Comparison of ENCODE assay signal across 8 cellular contexts in the genomic region with DNA sequence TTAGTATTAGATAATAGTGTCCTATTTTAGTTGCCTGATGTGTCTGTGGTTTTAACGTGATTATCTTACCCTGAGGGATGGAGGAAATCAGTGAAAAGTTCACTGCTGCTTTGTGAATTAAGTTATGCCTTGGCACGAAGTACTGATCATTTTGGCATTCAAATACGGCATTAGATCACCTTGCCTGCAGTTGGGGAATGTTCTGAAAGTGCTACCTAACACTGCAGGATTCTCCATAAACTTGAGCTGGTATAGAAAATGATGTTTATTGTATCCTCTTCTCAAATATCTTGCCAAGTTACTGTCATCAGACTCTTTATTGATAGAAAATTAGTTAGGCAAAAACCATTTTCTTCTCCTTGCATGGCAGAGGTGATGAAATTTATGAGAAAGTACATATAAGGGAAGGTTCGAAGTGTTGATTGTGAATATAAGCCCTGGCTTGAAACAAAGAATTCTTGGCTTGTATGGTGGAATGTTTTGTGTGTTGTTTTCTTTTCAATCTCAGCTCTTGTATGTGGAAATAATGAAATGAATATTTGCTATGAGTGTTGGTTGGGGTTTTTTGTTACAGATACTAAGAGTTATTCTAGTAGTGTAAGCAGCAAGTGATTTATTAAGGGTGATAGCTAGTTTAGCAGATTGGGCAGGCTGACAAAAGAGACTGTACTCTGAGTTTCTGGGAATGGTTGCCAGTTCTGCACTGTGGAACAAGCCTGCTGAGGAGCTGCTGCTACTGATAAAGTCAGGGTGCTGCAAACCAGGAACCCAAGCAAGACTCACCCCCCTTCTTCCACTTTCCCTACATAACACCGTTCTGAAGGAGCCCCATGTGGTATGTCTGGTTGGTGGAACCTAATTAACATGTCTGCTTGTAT. TPM values are rescaled to one million over a fixed set of nuclear protein-coding genes. Genes with fewer than 3 reads are reported as not detected.
DNase-seq lines count a peak whose midpoint lies in the region; ATAC-seq and TF ChIP-seq lines count a peak whose summit lies in the region.

No MANE protein-coding gene starts in this region.

- TF ChIP-seq CTCF in endothelial cell (IDR thresholded peaks at IDR 0.05; ENCODE audit: unreplicated experiment) (no peak), nephron (IDR thresholded peaks at IDR 0.05; ENCODE audit: unreplicated experiment in 3 of 3) (no peak)

- H3K9me3 ChIP-seq in CD4-positive, CD25-positive, alpha-beta regulatory T cell (ENCODE audit: control insufficient read depth in 2 of 2, low read length in 2 of 2) = no peaks in the 10 kb centered on the region

- no peak overlapping the region for H3K27ac ChIP-seq in CD4-positive, CD25-positive, alpha-beta regulatory T cell (ENCODE audit: insufficient read depth, low read length, poor library complexity, severe bottlenecking)

- peaks cover 0 to 10% (median 1%) of the 10 kb centered on the region in 7 donors for H3K9me3 Mint-ChIP-seq in CD4-positive, CD25-positive, alpha-beta regulatory T cell
- H3K9me3 Mint-ChIP-seq in endothelial cell (ENCODE audit: unreplicated experiment) (no peaks in the 10 kb centered on the region), nephron (no peaks in the 10 kb centered on the region)

- no peaks in the 10 kb centered on the region for H3K4me1 ChIP-seq in CD4-positive, CD25-positive, alpha-beta regulatory T cell (ENCODE audit: control insufficient read depth, insufficient read depth, low read length, poor library complexity, severe bottlenecking)

- H3K4me1 Mint-ChIP-seq in CD4-positive, CD25-positive, alpha-beta regulatory T cell = peaks cover 24 to 40% (median 34%) of the 10 kb centered on the region in 4 donors
- H3K4me1 Mint-ChIP-seq in endothelial cell (ENCODE audit: unreplicated experiment) (no peaks in the 10 kb centered on the region), nephron (peaks cover 18% of the 10 kb centered on the region)

- ATAC-seq in CD4-positive, CD25-positive, alpha-beta regulatory T cell (ENCODE audit: low read depth in 2 of 2) = no peak
- ATAC-seq in HG03066 (IDR thresholded peaks at IDR 0.05; ENCODE audit: low read depth, unreplicated experiment) = peak; percentile 60
- no peak for ATAC-seq in GM21786 (IDR thresholded peaks at IDR 0.05; ENCODE audit: unreplicated experiment)
- no peak for ATAC-seq in HG03521 (IDR thresholded peaks at IDR 0.05; ENCODE audit: unreplicated experiment)
- no peak for ATAC-seq in GM21825 (IDR thresholded peaks at IDR 0.05; ENCODE audit: unreplicated experiment)

- peak overlapping the region in 2 of 3 donors; percentile 0 to 9 for H3K27ac Mint-ChIP-seq in CD4-positive, CD25-positive, alpha-beta regulatory T cell
- peak overlapping the region; percentile 19 for H3K27ac Mint-ChIP-seq in endothelial cell (ENCODE audit: unreplicated experiment)
- H3K27ac Mint-ChIP-seq in nephron = peak overlapping the region; percentile 54 to 88 (median 70)

- no peaks in the 10 kb centered on the region for H3K27me3 Mint-ChIP-seq in CD4-positive, CD25-positive, alpha-beta regulatory T cell
- no peaks in the 10 kb centered on the region for H3K27me3 Mint-ChIP-seq in endothelial cell (ENCODE audit: unreplicated experiment)
- H3K27me3 Mint-ChIP-seq in nephron (ENCODE audit: low read depth) = no peaks in the 10 kb centered on the region

- peak overlapping the region in 1 of 4 donors; percentile 8 for H3K4me3 Mint-ChIP-seq in CD4-positive, CD25-positive, alpha-beta regulatory T cell
- H3K4me3 Mint-ChIP-seq in endothelial cell (ENCODE audit: unreplicated experiment) (no peak overlapping the region), nephron (peak overlapping the region in 2 of 3 experiments; percentile 8 to 19)

- peaks cover 5% of the 10 kb centered on the region for H3K36me3 ChIP-seq in CD4-positive, CD25-positive, alpha-beta regulatory T cell (ENCODE audit: control insufficient read depth, insufficient read depth, low read length)

- H3K4me3 ChIP-seq in CD4-positive, CD25-positive, alpha-beta regulatory T cell (ENCODE audit: low read depth, low read length) = no peak overlapping the region

- peaks cover 25% of the 10 kb centered on the region for H3K36me3 Mint-ChIP-seq in CD4-positive, CD25-positive, alpha-beta regulatory T cell
- peaks cover 10% of the 10 kb centered on the region for H3K36me3 Mint-ChIP-seq in endothelial cell (ENCODE audit: low read depth, unreplicated experiment)
- H3K36me3 Mint-ChIP-seq in nephron (ENCODE audit: low read depth) = peaks cover 22% of the 10 kb centered on the region

- no peaks in the 10 kb centered on the region for H3K27me3 ChIP-seq in CD4-positive, CD25-positive, alpha-beta regulatory T cell (ENCODE audit: control insufficient read depth, insufficient read depth, low read length)

- no peak for DNase-seq in CD4-positive, CD25-positive, alpha-beta regulatory T cell
- DNase-seq in endothelial cell (ENCODE audit: low spot score) = no peak
- DNase-seq in stimulated activated CD4-positive, alpha-beta T cell treated with anti-CD3 and anti-CD28 coated beads, Interleukin-12 subunit alpha, Interleukin-12 subunit beta, amount 100 ng/mL, for 4 hours = no peak

RNA-seq across cellular contexts. Expression of a gene that starts 35.3 kb away (rescaled TPM):
- 45.6 TPM for total RNA-seq in CD4-positive, CD25-positive, alpha-beta regulatory T cell
- 10 to 100 TPM; 11.0 to 12.6 (median 11.8) TPM for polyA plus RNA-seq in CD4-positive, CD25-positive, alpha-beta regulatory T cell
- 79.1 TPM for total RNA-seq in endothelial cell (ENCODE audit: unreplicated experiment)

Comparison
In these comparisons a context has a peak if more than half of its experiments do, and no peak if none do; other contexts are left out.
1. H3K27ac Mint-ChIP-seq: peak in every context shown above with its lines; median percentile 70 in nephron; 19 in endothelial cell; 4 in CD4-positive, CD25-positive, alpha-beta regulatory T cell.